ENCODE assay signal across 11 cellular contexts in genomic region chr5:126438267-126438666, GRCh38.
DNase-seq lines count a peak whose midpoint lies in the region; ATAC-seq lines count a peak whose summit lies in the region.
"Had no signal": no experiment of that assay in that cellular context is flagged by ENCODE, and none has a peak within 500 bp of the region (broad histone marks: within the 10 kb centered on the region; RNA-seq: fewer than 3 reads in every experiment).

No MANE protein-coding gene starts in this region.

- ATAC-seq in GM18867 (IDR thresholded peaks at IDR 0.05; ENCODE audit: unreplicated experiment) (peak; percentile 94), GM21423 (IDR thresholded peaks at IDR 0.05; ENCODE audit: unreplicated experiment) (peak; percentile 65), HG03108 (IDR thresholded peaks at IDR 0.05; ENCODE audit: unreplicated experiment) (peak; percentile 41)
- peak; percentile 65 for ATAC-seq in effector memory CD8-positive, alpha-beta T cell (replicated peaks)
- no peak for ATAC-seq in stimulated activated naive B cell treated with anti-CD40 and anti-IgM and Interleukin-4, amounts not matched to agents 10 μg/mL and 1 μg/mL and 100 μg/mL, for 72 hours (replicated peaks)

- no peaks in the 10 kb centered on the region for H3K36me3 ChIP-seq in HAP-1 (replicated peaks)

- peak overlapping the region; percentile 15 to 45 for H3K4me3 Mint-ChIP-seq in effector memory CD8-positive, alpha-beta T cell
- H3K4me3 Mint-ChIP-seq in stimulated activated naive B cell treated with anti-CD40 and anti-IgM and Interleukin-4, amounts not matched to agents 10 μg/mL and 1 μg/mL and 100 μg/mL, for 72 hours = no peak overlapping the region

- DNase-seq in effector memory CD8-positive, alpha-beta T cell = no peak
- no peak for DNase-seq in NCI-H446 treated with DMSO at 0.1 percent for 48 hours (lab: John Stamatoyannopoulos, UW)
- DNase-seq in stimulated activated naive B cell treated with anti-CD40 and anti-IgM and Interleukin-4, amounts not matched to agents 10 μg/mL and 1 μg/mL and 100 μg/mL, for 72 hours = no peak
- no peak for DNase-seq in HAP-1 (ENCODE audit: low spot score in 2 of 2)
- DNase-seq: activated CD8-positive, alpha-beta memory T cell treated with anti-CD3 and anti-CD28 coated beads, Interleukin-2, amount 50 U/mL, for 48 hours; DMS53; kidney; NCI-H187 treated with DMSO at 0.1 percent for 48 hours had no signal

- no peaks in the 10 kb centered on the region for H3K4me1 ChIP-seq in HAP-1

- in situ Hi-C loops in HAP-1 (cut with MboI; ENCODE audit: low sequenced_read_pairs) = no loop called here

- no peaks in the 10 kb centered on the region for H3K9me3 Mint-ChIP-seq in effector memory CD8-positive, alpha-beta T cell
- H3K9me3 Mint-ChIP-seq in stimulated activated naive B cell treated with anti-CD40 and anti-IgM and Interleukin-4, amounts not matched to agents 10 μg/mL and 1 μg/mL and 100 μg/mL, for 72 hours = no peaks in the 10 kb centered on the region

- no peaks in the 10 kb centered on the region for H3K9me3 ChIP-seq in HAP-1

- H3K4me3 ChIP-seq in HAP-1 = no peak overlapping the region

- no peaks in the 10 kb centered on the region for H3K36me3 Mint-ChIP-seq in effector memory CD8-positive, alpha-beta T cell (ENCODE audit: insufficient read depth)
- H3K36me3 Mint-ChIP-seq in stimulated activated naive B cell treated with anti-CD40 and anti-IgM and Interleukin-4, amounts not matched to agents 10 μg/mL and 1 μg/mL and 100 μg/mL, for 72 hours = peaks cover 2 to 4% of the 10 kb centered on the region in 2 donors

- no peaks in the 10 kb centered on the region for H3K27me3 ChIP-seq in HAP-1 (ENCODE audit: low read depth)

- peak overlapping the region; percentile 24 to 86 for H3K27ac Mint-ChIP-seq in effector memory CD8-positive, alpha-beta T cell
- no peak overlapping the region for H3K27ac Mint-ChIP-seq in stimulated activated naive B cell treated with anti-CD40 and anti-IgM and Interleukin-4, amounts not matched to agents 10 μg/mL and 1 μg/mL and 100 μg/mL, for 72 hours

- H3K4me1 Mint-ChIP-seq in effector memory CD8-positive, alpha-beta T cell (ENCODE audit: low read depth in 2 of 2) = peaks cover 12 to 18% of the 10 kb centered on the region in 2 donors
- peaks cover 0 to 14% of the 10 kb centered on the region in 2 donors for H3K4me1 Mint-ChIP-seq in stimulated activated naive B cell treated with anti-CD40 and anti-IgM and Interleukin-4, amounts not matched to agents 10 μg/mL and 1 μg/mL and 100 μg/mL, for 72 hours

- H3K27me3 Mint-ChIP-seq in effector memory CD8-positive, alpha-beta T cell = no peaks in the 10 kb centered on the region
- no peaks in the 10 kb centered on the region for H3K27me3 Mint-ChIP-seq in stimulated activated naive B cell treated with anti-CD40 and anti-IgM and Interleukin-4, amounts not matched to agents 10 μg/mL and 1 μg/mL and 100 μg/mL, for 72 hours

Comparison
In these comparisons a context has a peak if more than half of its experiments do, and no peak if none do; other contexts are left out.
1. ATAC-seq: peak in GM18867 (single experiment), GM21423 (single experiment), HG03108 (single experiment) and effector memory CD8-positive, alpha-beta T cell (single experiment); none in stimulated activated naive B cell treated with anti-CD40 and anti-IgM and Interleukin-4, amounts not matched to agents 10 μg/mL and 1 μg/mL and 100 μg/mL, for 72 hours (0 of 2).
2. H3K4me3 Mint-ChIP-seq: peak in effector memory CD8-positive, alpha-beta T cell (2 of 2); none in stimulated activated naive B cell treated with anti-CD40 and anti-IgM and Interleukin-4, amounts not matched to agents 10 μg/mL and 1 μg/mL and 100 μg/mL, for 72 hours (0 of 2).